ENCODE assay signal across 9 cellular contexts in the genomic region with DNA sequence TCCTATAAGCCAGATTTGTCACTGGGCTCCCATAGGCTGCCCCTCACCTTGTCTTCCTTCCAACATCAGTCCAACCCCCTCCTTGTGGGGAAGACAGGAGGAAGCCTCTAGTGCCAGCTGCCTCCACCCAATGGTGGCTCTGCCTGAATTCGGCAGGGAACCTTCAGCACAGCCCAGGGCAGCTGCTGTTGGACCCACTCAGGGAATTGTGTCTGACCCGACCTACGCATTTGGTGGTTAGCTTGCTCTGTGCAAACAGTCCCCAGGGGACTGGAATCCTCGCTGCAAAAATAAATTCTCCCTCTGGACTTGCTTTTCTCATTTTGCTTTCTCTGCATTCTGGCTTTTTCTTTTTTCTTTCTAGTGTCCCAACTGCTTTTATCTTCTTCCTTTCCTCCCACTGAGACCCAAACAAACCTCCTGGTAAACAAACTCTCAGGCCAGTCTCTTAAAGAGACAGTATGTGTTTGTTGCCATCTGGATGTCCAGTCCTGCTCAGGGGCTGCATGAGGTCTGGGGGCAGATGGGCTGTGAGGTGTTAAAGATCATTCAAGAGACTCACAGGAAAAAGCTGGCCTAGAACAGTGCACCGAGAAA.
DNase-seq lines count a peak whose midpoint lies in the region; ATAC-seq and TF ChIP-seq lines count a peak whose summit lies in the region.
"Had no signal": no experiment of that assay in that cellular context is flagged by ENCODE, and none has a peak within 500 bp of the region (broad histone marks: within the 10 kb centered on the region; RNA-seq: fewer than 3 reads in every experiment).

No MANE protein-coding gene starts in this region.

- H3K9ac ChIP-seq in PC-3 (ENCODE audit: low read length), result no peak overlapping the region

- no peaks in the 10 kb centered on the region for H3K27me3 Mint-ChIP-seq in chondrocyte (ENCODE audit: low read depth)
- H3K27me3 Mint-ChIP-seq in activated CD8-positive, alpha-beta memory T cell treated with anti-CD3 and anti-CD28 coated beads, Interleukin-2, amount 10 ng/mL, durations not matched to agents 7 days and 5 days, result no peaks in the 10 kb centered on the region

- ATAC-seq in PC-3 (no peak), HG03469 (IDR thresholded peaks at IDR 0.05; ENCODE audit: unreplicated experiment) (no peak)
- ATAC-seq in activated CD8-positive, alpha-beta memory T cell treated with anti-CD3 and anti-CD28 coated beads, Interleukin-2, amount 10 ng/mL, durations not matched to agents 7 days and 5 days, result no peak

- H3K4me1 Mint-ChIP-seq in chondrocyte (ENCODE audit: low read depth), result peaks cover 75% of the 10 kb centered on the region
- no peaks in the 10 kb centered on the region for H3K4me1 Mint-ChIP-seq in activated CD8-positive, alpha-beta memory T cell treated with anti-CD3 and anti-CD28 coated beads, Interleukin-2, amount 10 ng/mL, durations not matched to agents 7 days and 5 days

- TF ChIP-seq CTCF in chondrocyte (IDR thresholded peaks at IDR 0.05) (no peak), tibial artery (IDR thresholded peaks at IDR 0.05) (no peak), PC-3 (conservative IDR thresholded peaks at IDR 0.05; ENCODE audit: low read depth, low read length) (no peak)

- H3K4me3 Mint-ChIP-seq in chondrocyte (ENCODE audit: unreplicated experiment), result peak overlapping the region; percentile 3
- no peak overlapping the region for H3K4me3 Mint-ChIP-seq in activated CD8-positive, alpha-beta memory T cell treated with anti-CD3 and anti-CD28 coated beads, Interleukin-2, amount 10 ng/mL, durations not matched to agents 7 days and 5 days

- no TSS peak for BruUV-seq in PC-3 (replicated peaks; lab: Mats Ljungman, UMichigan)

- DNase-seq in NCI-H146 (lab: John Stamatoyannopoulos, UW) (peak; percentile 12), NCI-H146 treated with DMSO at 0.1 percent for 48 hours (lab: John Stamatoyannopoulos, UW; ENCODE audit: unreplicated experiment) (no peak), chondrocyte (ENCODE audit: low spot score) (no peak), medulla oblongata (ENCODE audit: extremely low spot score) (peak; percentile 27), tibial artery (peak in 1 of 2 donors; percentile 82), PC-3 (no peak)
- no peak for DNase-seq in activated CD8-positive, alpha-beta memory T cell treated with anti-CD3 and anti-CD28 coated beads, Interleukin-2, amount 10 ng/mL, durations not matched to agents 7 days and 5 days
- DNase-seq: NCI-H2081 treated with DMSO at 0.1 percent for 48 hours had no signal

- CTCF ChIA-PET in PC-3 (lab: Charles Lee), result no interaction called here
- CTCF ChIA-PET in activated CD8-positive, alpha-beta memory T cell treated with anti-CD3 and anti-CD28 coated beads, Interleukin-2, amount 10 ng/mL, durations not matched to agents 7 days and 5 days (lab: Charles Lee), result no interaction called here

- no peaks in the 10 kb centered on the region for H3K9me3 Mint-ChIP-seq in chondrocyte (ENCODE audit: low read depth)
- no peaks in the 10 kb centered on the region for H3K9me3 Mint-ChIP-seq in activated CD8-positive, alpha-beta memory T cell treated with anti-CD3 and anti-CD28 coated beads, Interleukin-2, amount 10 ng/mL, durations not matched to agents 7 days and 5 days (ENCODE audit: low read depth)

- POLR2A ChIA-PET in PC-3 (lab: Charles Lee; ENCODE audit: unreplicated experiment), result no interaction called here

- no peaks in the 10 kb centered on the region for H3F3A ChIP-seq in PC-3 (ENCODE audit: low read length, unreplicated experiment)

- H3K36me3 ChIP-seq in tibial artery, result no peaks in the 10 kb centered on the region
- H3K36me3 ChIP-seq in PC-3 (ENCODE audit: low read depth, low read length), result no peaks in the 10 kb centered on the region

- peak overlapping the region; percentile 85 to 92 for H3K27ac ChIP-seq in tibial artery
- H3K27ac ChIP-seq in PC-3 (ENCODE audit: low read length), result no peak overlapping the region

- intact Hi-C loops in tibial artery (cut with DNase I; ENCODE audit: low total_unique reads), result no loop called here
- intact Hi-C loops in PC-3 (cut with micrococcal nuclease), result no loop called here

- no peak overlapping the region for H2AFZ ChIP-seq in PC-3 (ENCODE audit: low read length)

- no peaks in the 10 kb centered on the region for H3K79me2 ChIP-seq in PC-3 (ENCODE audit: low read length)

- peak overlapping the region; percentile 68 for H3K27ac Mint-ChIP-seq in chondrocyte (ENCODE audit: unreplicated experiment)
- H3K27ac Mint-ChIP-seq in activated CD8-positive, alpha-beta memory T cell treated with anti-CD3 and anti-CD28 coated beads, Interleukin-2, amount 10 ng/mL, durations not matched to agents 7 days and 5 days, result no peak overlapping the region

- no peaks in the 10 kb centered on the region for H3K9me3 ChIP-seq in tibial artery
- H3K9me3 ChIP-seq in PC-3 (ENCODE audit: low read length), result no peaks in the 10 kb centered on the region

- H3K27me3 ChIP-seq in tibial artery, result no peaks in the 10 kb centered on the region
- no peaks in the 10 kb centered on the region for H3K27me3 ChIP-seq in PC-3 (ENCODE audit: low read length)

- peaks cover 21 to 93% (median 86%) of the 10 kb centered on the region in 4 donors for H3K4me1 ChIP-seq in tibial artery
- no peaks in the 10 kb centered on the region for H3K4me1 ChIP-seq in PC-3 (ENCODE audit: insufficient read depth, low read length)

- H3K4me2 ChIP-seq in PC-3 (ENCODE audit: low read length), result no peak overlapping the region

- H4K20me1 ChIP-seq in PC-3 (ENCODE audit: low read length), result no peaks in the 10 kb centered on the region

- H3K36me3 Mint-ChIP-seq in chondrocyte (ENCODE audit: low read depth), result no peaks in the 10 kb centered on the region
- no peaks in the 10 kb centered on the region for H3K36me3 Mint-ChIP-seq in activated CD8-positive, alpha-beta memory T cell treated with anti-CD3 and anti-CD28 coated beads, Interleukin-2, amount 10 ng/mL, durations not matched to agents 7 days and 5 days

- H3K9me2 ChIP-seq in PC-3 (replicated peaks; ENCODE audit: low read length), result no peaks in the 10 kb centered on the region

- H3K4me3 ChIP-seq in tibial artery (no peak overlapping the region), PC-3 (ENCODE audit: low read length) (no peak overlapping the region)

Comparison
In these comparisons a context has a peak if more than half of its experiments do, and no peak if none do; other contexts are left out.
1. DNase-seq: peak in NCI-H146 (single experiment) and medulla oblongata (single experiment); none in NCI-H146 treated with DMSO at 0.1 percent for 48 hours (single experiment), chondrocyte (single experiment), PC-3 (single experiment) and activated CD8-positive, alpha-beta memory T cell treated with anti-CD3 and anti-CD28 coated beads, Interleukin-2, amount 10 ng/mL, durations not matched to agents 7 days and 5 days (single experiment).